In the genomic region with DNA sequence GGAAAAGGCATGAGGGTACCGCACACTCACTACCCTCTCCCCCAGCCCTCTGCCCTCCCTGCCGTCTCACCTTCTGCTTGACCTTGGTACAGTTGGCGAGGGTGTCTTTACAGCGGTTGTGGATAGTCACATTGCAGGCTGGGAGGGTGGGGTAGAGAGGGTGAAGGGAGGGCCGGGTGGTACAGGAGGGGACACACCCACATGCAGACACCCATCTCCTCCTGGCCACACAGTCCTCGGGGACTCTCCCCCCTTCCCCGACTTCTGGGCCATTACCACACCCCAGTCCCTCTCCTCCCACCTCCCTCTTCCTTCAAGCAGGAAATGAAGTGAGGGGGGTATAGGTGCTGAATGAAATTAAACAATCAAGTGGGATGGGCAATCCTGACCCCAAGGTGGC, we compare ENCODE assay signal across 12 cellular contexts. TPM values are rescaled to one million over a fixed set of nuclear protein-coding genes. Genes with fewer than 3 reads are reported as not detected.
DNase-seq lines count a peak whose midpoint lies in the region; ATAC-seq, FAIRE-seq and TF ChIP-seq lines count a peak whose summit lies in the region.
"Had no signal": no experiment of that assay in that cellular context is flagged by ENCODE, and none has a peak within 500 bp of the region (broad histone marks: within the 10 kb centered on the region; RNA-seq: fewer than 3 reads in every experiment).

No MANE protein-coding gene starts in this region.

- CTCF ChIA-PET in RWPE1 (lab: Yijun Ruan, JAX), result no interaction called here

- no peak for TF ChIP-seq POLR2A in esophagus squamous epithelium (IDR thresholded peaks at IDR 0.05)

- no peaks in the 10 kb centered on the region for H3K79me2 ChIP-seq in parathyroid adenoma

- H3K36me3 Mint-ChIP-seq in CD4-positive, CD25-positive, alpha-beta regulatory T cell, result peaks cover 36% of the 10 kb centered on the region

- ATAC-seq in CD4-positive, CD25-positive, alpha-beta regulatory T cell (ENCODE audit: low read depth in 2 of 2), result no peak
- ATAC-seq in GM21825 (IDR thresholded peaks at IDR 0.05; ENCODE audit: unreplicated experiment), result no peak
- no peak for ATAC-seq in GM21723 (IDR thresholded peaks at IDR 0.05; ENCODE audit: unreplicated experiment)

- peaks cover 0 to 63% (median 47%) of the 10 kb centered on the region in 4 donors for H3K4me1 Mint-ChIP-seq in CD4-positive, CD25-positive, alpha-beta regulatory T cell

- no peak overlapping the region for H3K4me2 ChIP-seq in parathyroid adenoma (ENCODE audit: low read length)

- intact Hi-C loops in esophagus squamous epithelium (cut with DNase I), result no loop called here

- H3K4me3 ChIP-seq in CD4-positive, CD25-positive, alpha-beta regulatory T cell (ENCODE audit: low read depth, low read length), result no peak overlapping the region
- H3K4me3 ChIP-seq in esophagus squamous epithelium, result no peak overlapping the region
- H3K4me3 ChIP-seq in parathyroid adenoma (ENCODE audit: low read depth, low read length), result no peak overlapping the region
- H3K4me3 ChIP-seq in small intestine (ENCODE audit: low read depth in 1 of 2, low read length in 2 of 2), result no peak overlapping the region
- H3K4me3 ChIP-seq: testis had no signal

- POLR2A ChIA-PET in RWPE1 (lab: Yijun Ruan, JAX; ENCODE audit: low non-redundant PET), result no interaction called here

- H3K27me3 ChIP-seq in CD4-positive, CD25-positive, alpha-beta regulatory T cell (ENCODE audit: control insufficient read depth, insufficient read depth, low read length), result no peaks in the 10 kb centered on the region
- no peaks in the 10 kb centered on the region for H3K27me3 ChIP-seq in esophagus squamous epithelium
- no peaks in the 10 kb centered on the region for H3K27me3 ChIP-seq in parathyroid adenoma (ENCODE audit: control insufficient read depth, insufficient read depth, low read length)
- no peaks in the 10 kb centered on the region for H3K27me3 ChIP-seq in small intestine (ENCODE audit: control insufficient read depth in 2 of 2, insufficient read depth in 2 of 2, low read length in 2 of 2)
- H3K27me3 ChIP-seq: testis had no signal

- DNase-seq in CD4-positive, CD25-positive, alpha-beta regulatory T cell, result no peak
- DNase-seq in RWPE1 (ENCODE audit: low spot score), result no peak
- DNase-seq in esophagus squamous epithelium (lab: John Stamatoyannopoulos, UW), result no peak
- DNase-seq in small intestine, result no peak
- DNase-seq in NCI-H146 (lab: John Stamatoyannopoulos, UW), result no peak
- DNase-seq: NCI-H2081, testis had no signal

- peaks cover 50% of the 10 kb centered on the region for H3K4me1 ChIP-seq in CD4-positive, CD25-positive, alpha-beta regulatory T cell (ENCODE audit: control insufficient read depth, insufficient read depth, low read length, poor library complexity, severe bottlenecking)
- H3K4me1 ChIP-seq in esophagus squamous epithelium (peaks cover 49 to 71% (median 69%) of the 10 kb centered on the region in 3 donors), parathyroid adenoma (no peaks in the 10 kb centered on the region), small intestine (ENCODE audit: control insufficient read depth in 2 of 2, insufficient read depth in 1 of 2, low read depth in 1 of 2, low read length in 1 of 2) (peaks cover 0 to 16% of the 10 kb centered on the region in 2 donors)

- H3K27ac Mint-ChIP-seq in CD4-positive, CD25-positive, alpha-beta regulatory T cell, result peak overlapping the region; percentile 91 to 94 (median 92)

- H3K9ac ChIP-seq in parathyroid adenoma, result no peak overlapping the region

- no peak overlapping the region for H2AFZ ChIP-seq in parathyroid adenoma

- WGBS in esophagus squamous epithelium, 2 donors, result 62 to 78% methylated on average over 2 to 7 of the region's 7 CpGs
- 54 to 73% (median 67%) methylated on average over 7 of the region's 7 CpGs for WGBS in small intestine, 3 donors

- no peaks in the 10 kb centered on the region for H3K27me3 Mint-ChIP-seq in CD4-positive, CD25-positive, alpha-beta regulatory T cell

- peak overlapping the region; percentile 72 for H3K27ac ChIP-seq in CD4-positive, CD25-positive, alpha-beta regulatory T cell (ENCODE audit: insufficient read depth, low read length, poor library complexity, severe bottlenecking)
- peak overlapping the region; percentile 52 for H3K27ac ChIP-seq in RWPE1
- H3K27ac ChIP-seq in esophagus squamous epithelium, result peak overlapping the region; percentile 44 to 98 (median 80)
- H3K27ac ChIP-seq in parathyroid adenoma, result peak overlapping the region; percentile 47
- peak overlapping the region in 1 of 2 donors; percentile 87 for H3K27ac ChIP-seq in small intestine (ENCODE audit: low read depth in 1 of 2, low read length in 1 of 2)

- peaks cover 77% of the 10 kb centered on the region for H3K36me3 ChIP-seq in CD4-positive, CD25-positive, alpha-beta regulatory T cell (ENCODE audit: control insufficient read depth, insufficient read depth, low read length)
- H3K36me3 ChIP-seq in esophagus squamous epithelium (peaks cover 25 to 83% (median 34%) of the 10 kb centered on the region in 3 donors), parathyroid adenoma (ENCODE audit: control insufficient read depth, insufficient read depth, low read length) (no peaks in the 10 kb centered on the region), small intestine (ENCODE audit: control insufficient read depth in 2 of 2, insufficient read depth in 2 of 2, low read length in 2 of 2) (peaks cover 21 to 32% of the 10 kb centered on the region in 2 donors)

- peak overlapping the region in 3 of 4 donors; percentile 74 to 92 (median 76) for H3K4me3 Mint-ChIP-seq in CD4-positive, CD25-positive, alpha-beta regulatory T cell

- FAIRE-seq in small intestine (lab: Jason Lieb, UNC), result no peak
- FAIRE-seq: endometrium, islet of Langerhans had no signal

- H3K9me3 ChIP-seq in CD4-positive, CD25-positive, alpha-beta regulatory T cell (ENCODE audit: control insufficient read depth in 2 of 2, low read length in 2 of 2), result no peaks in the 10 kb centered on the region
- no peaks in the 10 kb centered on the region for H3K9me3 ChIP-seq in esophagus squamous epithelium
- H3K9me3 ChIP-seq in parathyroid adenoma (ENCODE audit: control insufficient read depth, low read length), result no peaks in the 10 kb centered on the region
- no peaks in the 10 kb centered on the region for H3K9me3 ChIP-seq in small intestine (ENCODE audit: control insufficient read depth, low read depth)
- H3K9me3 ChIP-seq: testis had no signal

- peaks cover 0 to 1% (median 0%) of the 10 kb centered on the region in 7 donors for H3K9me3 Mint-ChIP-seq in CD4-positive, CD25-positive, alpha-beta regulatory T cell

- TF ChIP-seq CTCF in RWPE1 (conservative IDR thresholded peaks at IDR 0.05; ENCODE audit: low read depth), result no peak
- TF ChIP-seq CTCF in esophagus squamous epithelium (IDR thresholded peaks at IDR 0.05), result no peak
- no peak for TF ChIP-seq CTCF in parathyroid adenoma (IDR thresholded peaks at IDR 0.05)

RNA-seq across cellular contexts. Expression of a gene that starts 11.6 kb away (rescaled TPM):
- 108 TPM for total RNA-seq in CD4-positive, CD25-positive, alpha-beta regulatory T cell
- 10 to 100 TPM; 16.1 to 19.2 (median 16.3) TPM for polyA plus RNA-seq in CD4-positive, CD25-positive, alpha-beta regulatory T cell
- total RNA-seq in esophagus squamous epithelium, result 10 to 100 TPM; 22.6 to 38.3 (median 27.5) TPM
- 10 to 100 TPM; 14.6 to 41.4 (median 35.1) TPM for polyA plus RNA-seq in small intestine

RNA-seq across cellular contexts. Expression of a gene that starts 25.3 kb away (rescaled TPM):
- total RNA-seq in CD4-positive, CD25-positive, alpha-beta regulatory T cell, result not detected
- 1 to 10 TPM in 1 of 4 donors, under 1 TPM in 1, not detected in 2; 0.32 to 1.4 TPM for polyA plus RNA-seq in CD4-positive, CD25-positive, alpha-beta regulatory T cell
- not detected for total RNA-seq in esophagus squamous epithelium
- polyA plus RNA-seq in small intestine, result 1 to 10 TPM in 1 of 3 donors, under 1 TPM in 1, not detected in 1; 0.82 to 1.3 TPM

RNA-seq across cellular contexts. Expression of a gene that starts 32.5 kb away (rescaled TPM):
- 60.1 TPM for total RNA-seq in CD4-positive, CD25-positive, alpha-beta regulatory T cell
- polyA plus RNA-seq in CD4-positive, CD25-positive, alpha-beta regulatory T cell, result 10 to 100 TPM in 1 of 4 donors, 1 to 10 TPM in 3; 7.4 to 10.8 (median 8.3) TPM
- total RNA-seq in esophagus squamous epithelium, result 10 to 100 TPM; 12.4 to 48.1 (median 33.9) TPM
- polyA plus RNA-seq in small intestine, result 10 to 100 TPM in 2 of 3 donors, 1 to 10 TPM in 1; 7.3 to 29.5 (median 15.0) TPM

RNA-seq across cellular contexts. Expression of a gene that starts 54.0 kb away (rescaled TPM):
- 196 TPM for total RNA-seq in CD4-positive, CD25-positive, alpha-beta regulatory T cell
- 100 to 1,000 TPM; 358 to 421 (median 392) TPM for polyA plus RNA-seq in CD4-positive, CD25-positive, alpha-beta regulatory T cell
- 100 to 1,000 TPM; 115 to 215 (median 179) TPM for total RNA-seq in esophagus squamous epithelium
- polyA plus RNA-seq in small intestine, result 100 to 1,000 TPM; 133 to 316 (median 223) TPM

RNA-seq across cellular contexts. Expression of a gene that starts 55.6 kb away (rescaled TPM):
- 55.8 TPM for total RNA-seq in CD4-positive, CD25-positive, alpha-beta regulatory T cell
- 10 to 100 TPM; 25.0 to 32.1 (median 29.0) TPM for polyA plus RNA-seq in CD4-positive, CD25-positive, alpha-beta regulatory T cell
- total RNA-seq in esophagus squamous epithelium, result 10 to 100 TPM; 35.3 to 55.4 (median 42.6) TPM
- 10 to 100 TPM in 1 of 3 donors, 1 to 10 TPM in 2; 9.7 to 13.4 (median 9.9) TPM for polyA plus RNA-seq in small intestine
